ENCODE assay signal across 17 cellular contexts in genomic region chr11:79081441-79082124, GRCh38.
A peak's percentile ranks its signal among the peaks of the same experiment; 100 is the strongest.
DNase-seq lines count a peak whose midpoint lies in the region; ATAC-seq, FAIRE-seq and TF ChIP-seq lines count a peak whose summit lies in the region.
"Had no signal": no experiment of that assay in that cellular context is flagged by ENCODE, and none has a peak within 500 bp of the region (broad histone marks: within the 10 kb centered on the region; RNA-seq: fewer than 3 reads in every experiment).

No MANE protein-coding gene starts in this region.

- no peak overlapping the region for H3K27ac ChIP-seq in esophagus muscularis mucosa (replicated peaks in 1 of 4)
- H3K27ac ChIP-seq: adrenal gland, epithelial cell of prostate, HL-60, vagina had no signal

- peaks cover 0 to 43% (median 28%) of the 10 kb centered on the region in 4 donors for H3K4me1 ChIP-seq in esophagus muscularis mucosa
- H3K4me1 ChIP-seq: adrenal gland had no signal

- no peaks in the 10 kb centered on the region for H3K27me3 ChIP-seq in esophagus muscularis mucosa
- H3K27me3 ChIP-seq: adrenal gland, vagina had no signal

- no peak for ATAC-seq in HG02798 (IDR thresholded peaks at IDR 0.05; ENCODE audit: poor library complexity, unreplicated experiment)
- ATAC-seq: naive thymus-derived CD8-positive, alpha-beta T cell had no signal

- peaks cover 93% of the 10 kb centered on the region for H3K4me1 Mint-ChIP-seq in nephron
- H3K4me1 Mint-ChIP-seq: naive thymus-derived CD8-positive, alpha-beta T cell had no signal

- 82% methylated on average over 8 of the region's 8 CpGs for WGBS in esophagus muscularis mucosa

- H3K4me3 Mint-ChIP-seq in nephron = no peak overlapping the region
- H3K4me3 Mint-ChIP-seq: naive thymus-derived CD8-positive, alpha-beta T cell had no signal

- TF ChIP-seq POLR2A in esophagus muscularis mucosa (IDR thresholded peaks at IDR 0.05; ENCODE audit: low read depth) = no peak

- TF ChIP-seq CTCF in epithelial cell of esophagus (IDR thresholded peaks at IDR 0.05; ENCODE audit: insufficient read depth, low read depth, low read length, missing control alignments) (no peak), nephron (IDR thresholded peaks at IDR 0.05; ENCODE audit: unreplicated experiment in 3 of 3) (no peak), esophagus muscularis mucosa (IDR thresholded peaks at IDR 0.05) (no peak)

- H3K36me3 Mint-ChIP-seq in nephron (ENCODE audit: low read depth) = no peaks in the 10 kb centered on the region
- H3K36me3 Mint-ChIP-seq: naive thymus-derived CD8-positive, alpha-beta T cell had no signal

- no peaks in the 10 kb centered on the region for H3K9me3 Mint-ChIP-seq in nephron
- H3K9me3 Mint-ChIP-seq: naive thymus-derived CD8-positive, alpha-beta T cell had no signal

- DNase-seq in C1 segment of cervical spinal cord (lab: John Stamatoyannopoulos, UW) (peak in 11 of 14 donors; percentile 37 to 80 (median 56)), RCC 7860 (ENCODE audit: low spot score) (peak; percentile 81), epithelial cell of esophagus (ENCODE audit: low read depth) (peak; percentile 24), esophagus muscularis mucosa (ENCODE audit: extremely low spot score) (no peak), NAMALWA (ENCODE audit: low spot score) (no peak), activated gamma-delta T cell (lab: John Stamatoyannopoulos, UW) (no peak)
- DNase-seq: adrenal gland; MM.1S; naive thymus-derived CD8-positive, alpha-beta T cell; NCI-H345; stimulated activated CD8-positive, alpha-beta memory T cell treated with anti-CD3 and anti-CD28 coated beads, Interleukin-4, amount 100 ng/mL, for 48 hours had no signal

- no peak overlapping the region for H3K4me3 ChIP-seq in epithelial cell of esophagus (ENCODE audit: low read length)
- H3K4me3 ChIP-seq in esophagus muscularis mucosa = no peak overlapping the region
- H3K4me3 ChIP-seq: adrenal gland, vagina had no signal

- FAIRE-seq in RCC 7860 (lab: Jason Lieb, UNC) = peak; percentile 80
- FAIRE-seq: islet of Langerhans had no signal

- no peaks in the 10 kb centered on the region for H3K9me3 ChIP-seq in esophagus muscularis mucosa
- H3K9me3 ChIP-seq: adrenal gland, vagina had no signal

- no peak for TF ChIP-seq EP300 in esophagus muscularis mucosa (IDR thresholded peaks at IDR 0.05)

- no peaks in the 10 kb centered on the region for H3K36me3 ChIP-seq in esophagus muscularis mucosa
- H3K36me3 ChIP-seq: adrenal gland, vagina had no signal

- intact Hi-C loops in esophagus muscularis mucosa (cut with DNase I) = no loop called here

- peaks cover 10% of the 10 kb centered on the region for H3K27me3 Mint-ChIP-seq in nephron (ENCODE audit: low read depth)

- peak overlapping the region; percentile 74 to 89 (median 85) for H3K27ac Mint-ChIP-seq in nephron
- H3K27ac Mint-ChIP-seq: naive thymus-derived CD8-positive, alpha-beta T cell had no signal

Comparison
In these comparisons a context has a peak if more than half of its experiments do, and no peak if none do; other contexts are left out.
1. DNase-seq: peak in C1 segment of cervical spinal cord (11 of 14), RCC 7860 (single experiment) and epithelial cell of esophagus (single experiment); none in esophagus muscularis mucosa (single experiment), NAMALWA (single experiment) and activated gamma-delta T cell (single experiment).